Comparison of ENCODE assay signal across 23 cellular contexts in the genomic region with DNA sequence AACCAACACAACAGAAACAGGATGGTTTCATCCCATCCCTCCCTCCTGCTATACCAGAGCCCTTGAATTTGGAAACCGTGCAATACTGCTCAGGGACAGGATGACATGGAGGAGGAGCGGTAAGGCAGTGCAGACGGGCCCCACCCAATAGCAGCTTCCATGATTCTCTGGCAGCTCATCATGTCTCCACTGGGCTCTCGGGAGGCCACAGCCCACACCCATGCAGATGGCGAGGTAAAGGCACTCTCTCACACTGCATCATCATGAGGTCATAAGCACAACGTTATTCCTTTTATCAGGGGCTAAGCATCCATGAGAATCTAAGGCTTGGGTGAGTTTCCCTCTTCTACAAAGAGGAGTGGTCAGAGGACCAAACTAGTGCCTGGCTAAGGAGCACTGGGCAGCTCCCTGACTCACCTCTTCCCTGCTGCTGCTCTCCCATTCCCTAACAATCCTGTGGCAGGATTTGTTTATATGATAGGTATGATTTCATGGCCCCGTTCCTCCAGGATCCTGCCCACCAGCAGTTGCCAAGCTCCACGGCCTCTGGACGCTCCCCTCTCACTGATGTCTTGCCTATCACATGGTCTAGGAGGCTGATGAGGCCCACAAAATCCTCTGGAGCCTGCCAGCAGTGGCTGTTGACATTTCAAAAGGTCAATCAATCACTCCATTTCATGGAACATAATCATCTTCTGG.
"Had no signal": no experiment of that assay in that cellular context is flagged by ENCODE, and none has a peak within 500 bp of the region (broad histone marks: within the 10 kb centered on the region; RNA-seq: fewer than 3 reads in every experiment).

No MANE protein-coding gene starts in this region.

- H3K9me3 ChIP-seq: thoracic aorta, upper lobe of right lung had no signal

- H3K4me3 ChIP-seq: hepatocyte, skin epidermis, thoracic aorta, upper lobe of right lung had no signal

- H3K27ac Mint-ChIP-seq: activated CD4-positive, alpha-beta memory T cell treated with anti-CD3 and anti-CD28 coated beads for 36 hours; activated naive CD4-positive, alpha-beta T cell treated with anti-CD3 and anti-CD28 coated beads, Interleukin-2, amount 10 ng/mL, durations not matched to agents 7 days and 5 days; brain; immature natural killer cell; natural killer cell treated with Interleukin-12 subunit alpha and Interleukin-12 subunit beta and Interleukin-15 and Interleukin-18, amount 100 ng/mL, for 72 hours had no signal

- H3K9ac ChIP-seq: parathyroid adenoma had no signal

- H3K27me3 ChIP-seq: hepatocyte, upper lobe of right lung had no signal

- H3K4me1 ChIP-seq: parathyroid adenoma had no signal

- H3K4me3 Mint-ChIP-seq: activated CD4-positive, alpha-beta memory T cell treated with anti-CD3 and anti-CD28 coated beads for 36 hours; activated naive CD4-positive, alpha-beta T cell treated with anti-CD3 and anti-CD28 coated beads, Interleukin-2, amount 10 ng/mL, durations not matched to agents 7 days and 5 days; brain; immature natural killer cell; natural killer cell treated with Interleukin-12 subunit alpha and Interleukin-12 subunit beta and Interleukin-15 and Interleukin-18, amount 100 ng/mL, for 72 hours had no signal

- H3K27ac ChIP-seq: hepatocyte, parathyroid adenoma, skin epidermis, thoracic aorta, upper lobe of right lung had no signal

- H3K4me1 Mint-ChIP-seq: activated naive CD4-positive, alpha-beta T cell treated with anti-CD3 and anti-CD28 coated beads, Interleukin-2, amount 10 ng/mL, durations not matched to agents 7 days and 5 days; immature natural killer cell had no signal

- H3K36me3 Mint-ChIP-seq: activated CD4-positive, alpha-beta memory T cell treated with anti-CD3 and anti-CD28 coated beads for 36 hours; activated naive CD4-positive, alpha-beta T cell treated with anti-CD3 and anti-CD28 coated beads, Interleukin-2, amount 10 ng/mL, durations not matched to agents 7 days and 5 days; brain; immature natural killer cell; natural killer cell treated with Interleukin-12 subunit alpha and Interleukin-12 subunit beta and Interleukin-15 and Interleukin-18, amount 100 ng/mL, for 72 hours had no signal

- H3K9me3 Mint-ChIP-seq: activated CD4-positive, alpha-beta memory T cell treated with anti-CD3 and anti-CD28 coated beads for 36 hours; activated naive CD4-positive, alpha-beta T cell treated with anti-CD3 and anti-CD28 coated beads, Interleukin-2, amount 10 ng/mL, durations not matched to agents 7 days and 5 days; brain; immature natural killer cell; natural killer cell treated with Interleukin-12 subunit alpha and Interleukin-12 subunit beta and Interleukin-15 and Interleukin-18, amount 100 ng/mL, for 72 hours had no signal

- H3K27me3 Mint-ChIP-seq: brain had no signal

- DNase-seq: activated CD4-positive, alpha-beta memory T cell treated with anti-CD3 and anti-CD28 coated beads for 36 hours; activated CD4-positive, alpha-beta T cell treated with anti-CD3 and anti-CD28 coated beads for 48 hours; activated effector memory CD4-positive, alpha-beta T cell treated with anti-CD3 and anti-CD28 coated beads, Interleukin-2, amount 50 U/mL, for 16 hours; activated naive CD4-positive, alpha-beta T cell treated with anti-CD3 and anti-CD28 coated beads, Interleukin-2, amount 10 ng/mL, durations not matched to agents 7 days and 5 days; activated T-cell treated with anti-CD3 and anti-CD28 coated beads for 4 hours; amygdala; caudate nucleus; dermis blood vessel endothelial cell; effector CD8-positive, alpha-beta T cell; glutamatergic neuron; immature natural killer cell; left ventricle myocardium superior; mammary epithelial cell; midbrain; right cardiac atrium; stimulated activated naive CD4-positive, alpha-beta T cell; upper lobe of right lung had no signal

- H3K36me3 ChIP-seq: thoracic aorta, upper lobe of right lung had no signal

- ATAC-seq: left ventricle myocardium superior; natural killer cell treated with Interleukin-12 subunit alpha and Interleukin-12 subunit beta and Interleukin-15 and Interleukin-18, amount 100 ng/mL, for 72 hours; right cardiac atrium; upper lobe of right lung had no signal
